Comparison of ENCODE assay signal across 12 cellular contexts in genomic region chr6:139173172-139173571, GRCh38. TPM values are rescaled to one million over a fixed set of nuclear protein-coding genes. Genes with fewer than 3 reads are reported as not detected.
DNase-seq lines count a peak whose midpoint lies in the region; ATAC-seq and TF ChIP-seq lines count a peak whose summit lies in the region.
"Had no signal": no experiment of that assay in that cellular context is flagged by ENCODE, and none has a peak within 500 bp of the region (broad histone marks: within the 10 kb centered on the region; RNA-seq: fewer than 3 reads in every experiment).

No MANE protein-coding gene starts in this region.

- no peaks in the 10 kb centered on the region for H3K27me3 ChIP-seq in Loucy (ENCODE audit: insufficient read depth, low read length, poor library complexity, severe bottlenecking)
- H3K27me3 ChIP-seq: right lobe of liver had no signal

- in situ Hi-C loops in GM13977 (cut with MboI; ENCODE audit: low pct_unique_long_range_greater_than_20kb, low sequenced_read_pairs, unreplicated experiment): no loop called here

- peak overlapping the region; percentile 79 for H3K27ac Mint-ChIP-seq in activated CD4-positive, alpha-beta T cell treated with anti-CD3 and anti-CD28 coated beads, Interleukin-2, amount 10 ng/mL, durations not matched to agents 24 days and 14 days
- peak overlapping the region; percentile 75 for H3K27ac Mint-ChIP-seq in activated CD8-positive, alpha-beta T cell treated with anti-CD3 and anti-CD28 coated beads, Interleukin-2, amount 10 ng/mL, durations not matched to agents 7 days and 5 days

- TF ChIP-seq CTCF in Loucy (conservative IDR thresholded peaks at IDR 0.05; ENCODE audit: low read length) (peak; percentile 63), mucosa of descending colon (IDR thresholded peaks at IDR 0.05) (no peak), GM13977 (IDR thresholded peaks at IDR 0.05; ENCODE audit: extremely low read depth, insufficient read depth, missing control alignments) (no peak)

- H4K20me1 ChIP-seq in Loucy (ENCODE audit: insufficient read depth, low read length, poor library complexity, severe bottlenecking): peaks cover 6% of the 10 kb centered on the region

- no peaks in the 10 kb centered on the region for H3K9me3 ChIP-seq in Loucy (ENCODE audit: insufficient read depth, low read depth, low read length)
- no peaks in the 10 kb centered on the region for H3K9me3 ChIP-seq in mucosa of descending colon
- H3K9me3 ChIP-seq: right lobe of liver, SK-N-SH had no signal

- no peaks in the 10 kb centered on the region for H3K9me2 ChIP-seq in Loucy (replicated peaks; ENCODE audit: low read depth, low read length)
- H3K9me2 ChIP-seq: SK-N-SH had no signal

- POLR2A ChIA-PET in activated CD8-positive, alpha-beta T cell treated with anti-CD3 and anti-CD28 coated beads, Interleukin-2, amount 10 ng/mL, durations not matched to agents 7 days and 5 days (lab: Charles Lee): interaction anchor here (0.8 to 1.2 kb wide), 3 partner anchors 11 to 119 kb away, joined by 3 read pairs; no protein-coding TSS in a partner anchor

- peak; percentile 61 for DNase-seq in activated CD4-positive, alpha-beta T cell treated with anti-CD3 and anti-CD28 coated beads, Interleukin-2, amount 10 ng/mL, durations not matched to agents 24 days and 14 days
- DNase-seq in activated CD4-positive, alpha-beta T cell treated with anti-CD3 and anti-CD28 coated beads, Interleukin-2, amount 50 U/mL, for 1 hour: no peak
- DNase-seq in activated CD8-positive, alpha-beta T cell treated with anti-CD3 and anti-CD28 coated beads, Interleukin-2, amount 10 ng/mL, durations not matched to agents 7 days and 5 days: peak; percentile 48
- DNase-seq in mucosa of descending colon: no peak
- DNase-seq in NCI-H774 (lab: John Stamatoyannopoulos, UW): no peak
- no peak for DNase-seq in GM13977 (ENCODE audit: low spot score)
- DNase-seq: ACHN, dermis blood vessel endothelial cell, right lobe of liver, SK-N-SH had no signal

- H3K4me1 Mint-ChIP-seq in activated CD4-positive, alpha-beta T cell treated with anti-CD3 and anti-CD28 coated beads, Interleukin-2, amount 10 ng/mL, durations not matched to agents 24 days and 14 days: peaks cover 78% of the 10 kb centered on the region
- peaks cover 85% of the 10 kb centered on the region for H3K4me1 Mint-ChIP-seq in activated CD8-positive, alpha-beta T cell treated with anti-CD3 and anti-CD28 coated beads, Interleukin-2, amount 10 ng/mL, durations not matched to agents 7 days and 5 days (ENCODE audit: low read depth)

- no peak overlapping the region for H2AFZ ChIP-seq in Loucy (ENCODE audit: low read length)

- H3K4me1 ChIP-seq in Loucy (ENCODE audit: insufficient read depth, low read length, poor library complexity, severe bottlenecking): peaks cover 43% of the 10 kb centered on the region
- H3K4me1 ChIP-seq in mucosa of descending colon (ENCODE audit: low read depth): no peaks in the 10 kb centered on the region
- H3K4me1 ChIP-seq: right lobe of liver had no signal

- CTCF ChIA-PET in activated CD8-positive, alpha-beta T cell treated with anti-CD3 and anti-CD28 coated beads, Interleukin-2, amount 10 ng/mL, durations not matched to agents 7 days and 5 days (lab: Charles Lee): interaction anchor here (0.8 to 3.6 kb wide), 14 partner anchors 10 to 360 kb away, joined by 3 to 36 read pairs (median 6); no protein-coding TSS in a partner anchor

- H3K4me3 ChIP-seq in Loucy (ENCODE audit: low read length, poor library complexity, severe bottlenecking): no peak overlapping the region
- H3K4me3 ChIP-seq in mucosa of descending colon: no peak overlapping the region
- H3K4me3 ChIP-seq: right lobe of liver had no signal

- H3K4me3 Mint-ChIP-seq in activated CD4-positive, alpha-beta T cell treated with anti-CD3 and anti-CD28 coated beads, Interleukin-2, amount 10 ng/mL, durations not matched to agents 24 days and 14 days: peak overlapping the region; percentile 32
- H3K4me3 Mint-ChIP-seq in activated CD8-positive, alpha-beta T cell treated with anti-CD3 and anti-CD28 coated beads, Interleukin-2, amount 10 ng/mL, durations not matched to agents 7 days and 5 days: no peak overlapping the region

- H3F3A ChIP-seq in Loucy (ENCODE audit: low read depth): peaks cover 6% of the 10 kb centered on the region

- H3K36me3 ChIP-seq in Loucy (ENCODE audit: insufficient read depth, low read length) (peaks cover 31% of the 10 kb centered on the region; the same call in 1 of the 2 replicates), mucosa of descending colon (ENCODE audit: low read depth) (no peaks in the 10 kb centered on the region)

- H3K36me3 Mint-ChIP-seq in activated CD4-positive, alpha-beta T cell treated with anti-CD3 and anti-CD28 coated beads, Interleukin-2, amount 10 ng/mL, durations not matched to agents 24 days and 14 days (ENCODE audit: low read depth): peaks cover 78% of the 10 kb centered on the region
- peaks cover 77% of the 10 kb centered on the region for H3K36me3 Mint-ChIP-seq in activated CD8-positive, alpha-beta T cell treated with anti-CD3 and anti-CD28 coated beads, Interleukin-2, amount 10 ng/mL, durations not matched to agents 7 days and 5 days (ENCODE audit: low read depth)

- H3K79me2 ChIP-seq in Loucy (ENCODE audit: insufficient read depth, low read length): 0 out of 2 replicates have a peak, but pooled peaks cover 7% of the 10 kb centered on the region

- no peaks in the 10 kb centered on the region for H3K9me3 Mint-ChIP-seq in activated CD4-positive, alpha-beta T cell treated with anti-CD3 and anti-CD28 coated beads, Interleukin-2, amount 10 ng/mL, durations not matched to agents 24 days and 14 days
- H3K9me3 Mint-ChIP-seq in activated CD8-positive, alpha-beta T cell treated with anti-CD3 and anti-CD28 coated beads, Interleukin-2, amount 10 ng/mL, durations not matched to agents 7 days and 5 days (ENCODE audit: insufficient read depth): no peaks in the 10 kb centered on the region

- no peak overlapping the region for H3K4me2 ChIP-seq in Loucy (ENCODE audit: low read depth, low read length, poor library complexity, severe bottlenecking)
- H3K4me2 ChIP-seq: SK-N-SH had no signal

- no peak overlapping the region for H3K9ac ChIP-seq in Loucy (ENCODE audit: low read depth, low read length, poor library complexity, severe bottlenecking)
- H3K9ac ChIP-seq: SK-N-SH had no signal

- peak; percentile 74 for ATAC-seq in activated CD8-positive, alpha-beta T cell treated with anti-CD3 and anti-CD28 coated beads, Interleukin-2, amount 10 ng/mL, durations not matched to agents 7 days and 5 days
- peak; percentile 49 for ATAC-seq in mucosa of descending colon
- no peak for ATAC-seq in GM21515 (IDR thresholded peaks at IDR 0.05; ENCODE audit: unreplicated experiment)
- ATAC-seq: right lobe of liver had no signal

- H3K27me3 Mint-ChIP-seq in activated CD4-positive, alpha-beta T cell treated with anti-CD3 and anti-CD28 coated beads, Interleukin-2, amount 10 ng/mL, durations not matched to agents 24 days and 14 days: no peaks in the 10 kb centered on the region
- no peaks in the 10 kb centered on the region for H3K27me3 Mint-ChIP-seq in activated CD8-positive, alpha-beta T cell treated with anti-CD3 and anti-CD28 coated beads, Interleukin-2, amount 10 ng/mL, durations not matched to agents 7 days and 5 days (ENCODE audit: low read depth)

- intact Hi-C loops in activated CD4-positive, alpha-beta T cell treated with anti-CD3 and anti-CD28 coated beads, Interleukin-2, amount 10 ng/mL, durations not matched to agents 24 days and 14 days (cut with micrococcal nuclease): loop anchor here (1.0 to 2.0 kb wide), 3 partner anchors 21 to 48 kb away; no protein-coding TSS in a partner anchor
- intact Hi-C loops in mucosa of descending colon (cut with DNase I, micrococcal nuclease): no loop called here

RNA-seq across cellular contexts. Expression of gene HECA, which starts 38.3 kb away (rescaled TPM):
- total RNA-seq in activated CD4-positive, alpha-beta T cell treated with anti-CD3 and anti-CD28 coated beads, Interleukin-2, amount 10 ng/mL, durations not matched to agents 24 days and 14 days: 45.7 and 47.7 TPM in 2 replicates
- total RNA-seq in activated CD8-positive, alpha-beta T cell treated with anti-CD3 and anti-CD28 coated beads, Interleukin-2, amount 10 ng/mL, durations not matched to agents 7 days and 5 days: 10 to 100 TPM; 33.9 to 34.4 TPM
- 10 to 100 TPM; 30.8 to 43.2 (median 40.4) TPM for total RNA-seq in mucosa of descending colon

Comparison
In these comparisons a context has a peak if more than half of its experiments do, and no peak if none do; other contexts are left out.
1. DNase-seq: peak in activated CD4-positive, alpha-beta T cell treated with anti-CD3 and anti-CD28 coated beads, Interleukin-2, amount 10 ng/mL, durations not matched to agents 24 days and 14 days (single experiment) and activated CD8-positive, alpha-beta T cell treated with anti-CD3 and anti-CD28 coated beads, Interleukin-2, amount 10 ng/mL, durations not matched to agents 7 days and 5 days (single experiment); none in activated CD4-positive, alpha-beta T cell treated with anti-CD3 and anti-CD28 coated beads, Interleukin-2, amount 50 U/mL, for 1 hour (single experiment), mucosa of descending colon (0 of 3), NCI-H774 (single experiment) and GM13977 (single experiment).